Comparison of ENCODE assay signal across 3 cellular contexts in genomic region chr16:83335076-83335475, GRCh38.
TF ChIP-seq lines count a peak whose summit lies in the region.

No MANE protein-coding gene starts in this region.

TF ChIP-seq in SK-N-SH, 30 proteins besides CTCF, POLR2A, EP300 and RAD21:
- TF ChIP-seq USF2 (IDR thresholded peaks at IDR 0.05; ENCODE audit: borderline replicate concordance, low read depth, low read length) (no peak), TCF12 (IDR thresholded peaks at IDR 0.05) (peak; percentile 18; the same call in 1 of the 2 replicates)

TF ChIP-seq in SK-N-SH treated with all-trans-retinoic acid at 6 μM for 48 hours, 23 proteins besides CTCF, POLR2A, EP300 and RAD21 (continued from another document):
- TF ChIP-seq PATZ1 (CRISPR knock-in tag; IDR thresholded peaks at IDR 0.05; ENCODE audit: borderline replicate concordance) (no peak), ESRRG (CRISPR knock-in tag; IDR thresholded peaks at IDR 0.05) (no peak), ZNF565 (CRISPR knock-in tag; conservative IDR thresholded peaks at IDR 0.05; ENCODE audit: low read depth) (no peak), RARB (CRISPR knock-in tag; IDR thresholded peaks at IDR 0.05) (no peak), CSRNP3 (CRISPR knock-in tag; IDR thresholded peaks at IDR 0.05) (no peak), BACH2 (CRISPR knock-in tag; IDR thresholded peaks at IDR 0.05; ENCODE audit: borderline replicate concordance) (no peak)

TF ChIP-seq in IMR-90, 13 proteins besides CTCF, POLR2A, EP300 and RAD21 (continued from another document):
- TF ChIP-seq USF2 (IDR thresholded peaks at IDR 0.05; ENCODE audit: low read depth, low read length) (no peak), RCOR1 (IDR thresholded peaks at IDR 0.05; ENCODE audit: insufficient replicate concordance, low read length) (no peak), BHLHE40 (IDR thresholded peaks at IDR 0.05; ENCODE audit: low read depth, low read length) (no peak), MAFK (IDR thresholded peaks at IDR 0.05; ENCODE audit: low read depth, low read length) (no peak), MAZ (IDR thresholded peaks at IDR 0.05; ENCODE audit: borderline replicate concordance, low read depth, low read length) (no peak), MXI1 (IDR thresholded peaks at IDR 0.05; ENCODE audit: borderline replicate concordance, low read depth, low read length) (no peak), RFX5 (IDR thresholded peaks at IDR 0.05; ENCODE audit: low read depth, low read length) (no peak), FOS (IDR thresholded peaks at IDR 0.05; ENCODE audit: low read depth, low read length) (no peak), NFE2L2 (IDR thresholded peaks at IDR 0.05; ENCODE audit: low read depth, low read length) (no peak), CHD1 (IDR thresholded peaks at IDR 0.05; ENCODE audit: low read depth, low read length) (no peak), ELK1 (IDR thresholded peaks at IDR 0.05; ENCODE audit: borderline replicate concordance, low read depth, low read length) (no peak)
